Comparison of ENCODE assay signal across 8 cellular contexts in genomic region chr5:176389114-176389768, GRCh38. TPM values are rescaled to one million over a fixed set of nuclear protein-coding genes. Genes with fewer than 3 reads are reported as not detected.
DNase-seq lines count a peak whose midpoint lies in the region; ATAC-seq and TF ChIP-seq lines count a peak whose summit lies in the region.

No MANE protein-coding gene starts in this region.

- H3K27ac ChIP-seq in BLaER1 treated with 17β-estradiol and CSF1 and Interleukin-3, amounts not matched to agents 10 nM and 100 nM, result peak overlapping the region; percentile 92 to 99 (median 97)
- H3K27ac ChIP-seq in heart right ventricle, result peak overlapping the region; percentile 91 to 99 (median 95)
- H3K27ac ChIP-seq in gastrocnemius medialis, result peak overlapping the region; percentile 92 to 98 (median 96)

- peaks cover 44 to 78% (median 70%) of the 10 kb centered on the region in 11 experiments for H3K36me3 ChIP-seq in BLaER1 treated with 17β-estradiol and CSF1 and Interleukin-3, amounts not matched to agents 10 nM and 100 nM
- H3K36me3 ChIP-seq in heart right ventricle, result peaks cover 0 to 65% (median 36%) of the 10 kb centered on the region in 9 donors
- peaks cover 0 to 56% of the 10 kb centered on the region in 2 donors for H3K36me3 ChIP-seq in gastrocnemius medialis

- no peaks in the 10 kb centered on the region for H3K27me3 ChIP-seq in BLaER1 treated with 17β-estradiol and CSF1 and Interleukin-3, amounts not matched to agents 10 nM and 100 nM
- H3K27me3 ChIP-seq in heart right ventricle (no peaks in the 10 kb centered on the region), gastrocnemius medialis (no peaks in the 10 kb centered on the region)

- peaks cover 0 to 49% (median 34%) of the 10 kb centered on the region in 11 experiments; a peak in 19 of 22 replicates for H4K20me1 ChIP-seq in BLaER1 treated with 17β-estradiol and CSF1 and Interleukin-3, amounts not matched to agents 10 nM and 100 nM

- peaks cover 72% of the 10 kb centered on the region for H3K36me3 Mint-ChIP-seq in activated B cell treated with CpG ODN at 0.5 μM for 24 hours (ENCODE audit: low read depth)

- POLR2A ChIA-PET in activated B cell treated with CpG ODN at 0.5 μM for 24 hours (lab: Charles Lee), result interaction anchor here (0.6 to 4.2 kb wide), 7 partner anchors 28 to 258 kb away, joined by 3 to 45 read pairs (median 7); partner anchors contain the start of genes FAF2, KIAA1191, RNF44 and TSPAN17

- in situ Hi-C loops in gastrocnemius medialis (cut with MboI; ENCODE audit: low sequenced_read_pairs in 4 of 4), result no loop called here
- in situ Hi-C loops in GM13976 (cut with MboI; ENCODE audit: low sequenced_read_pairs, unreplicated experiment), result no loop called here

- H3K4me2 ChIP-seq in BLaER1 treated with 17β-estradiol and CSF1 and Interleukin-3, amounts not matched to agents 10 nM and 100 nM, result peak overlapping the region; percentile 82 to 94 (median 90)

- ATAC-seq in HG03342 (IDR thresholded peaks at IDR 0.05; ENCODE audit: unreplicated experiment) (peak; percentile 30), activated B cell treated with CpG ODN at 0.5 μM for 24 hours (ENCODE audit: low read depth) (peak; percentile 33), heart right ventricle (peak; percentile 12 to 59 (median 30)), gastrocnemius medialis (peak; percentile 19 to 32)

- H3K9ac ChIP-seq in BLaER1 treated with 17β-estradiol and CSF1 and Interleukin-3, amounts not matched to agents 10 nM and 100 nM, result peak overlapping the region; percentile 91 to 99 (median 97)

- no peaks in the 10 kb centered on the region for H3K9me3 Mint-ChIP-seq in activated B cell treated with CpG ODN at 0.5 μM for 24 hours

- no peaks in the 10 kb centered on the region for H3K9me3 ChIP-seq in BLaER1 treated with 17β-estradiol and CSF1 and Interleukin-3, amounts not matched to agents 10 nM and 100 nM (replicated peaks in 1 of 11)
- H3K9me3 ChIP-seq in heart right ventricle (no peaks in the 10 kb centered on the region), gastrocnemius medialis (no peaks in the 10 kb centered on the region)

- peaks cover 30% of the 10 kb centered on the region for H3K4me1 Mint-ChIP-seq in activated B cell treated with CpG ODN at 0.5 μM for 24 hours

- TF ChIP-seq POLR2A in GM19193 (IDR thresholded peaks at IDR 0.05; ENCODE audit: extremely low read depth, insufficient read depth, insufficient read length), result peak; percentile 82
- TF ChIP-seq POLR2A in gastrocnemius medialis (IDR thresholded peaks at IDR 0.05), result peak; percentile 54 to 67

- no peak for TF ChIP-seq CTCF in activated B cell treated with CpG ODN at 0.5 μM for 24 hours (IDR thresholded peaks at IDR 0.05)
- TF ChIP-seq CTCF in heart right ventricle (IDR thresholded peaks at IDR 0.05), result no peak
- TF ChIP-seq CTCF in gastrocnemius medialis (IDR thresholded peaks at IDR 0.05 in 4 of 5, conservative IDR thresholded peaks at IDR 0.05 in 1 of 5), result peak in 1 of 5 experiments; percentile 2
- no peak for TF ChIP-seq CTCF in GM13976 (IDR thresholded peaks at IDR 0.05; ENCODE audit: borderline replicate concordance, control extremely low read depth, extremely low read depth, insufficient read depth, missing control alignments)

- intact Hi-C loops in activated B cell treated with CpG ODN at 0.5 μM for 24 hours (cut with micrococcal nuclease) (loop anchor here (1.0 to 10.0 kb wide), 6 partner anchors 27 to 1038 kb away; partner anchors contain the start of genes CLTB, GRK6, LMAN2 and NSD1), heart right ventricle (cut with DNase I) (loop anchor here in 1 of 10 donors (2.0 to 10.0 kb wide), 3 partner anchors 28 to 146 kb away; partner anchors contain the start of genes CLTB, KIAA1191 and RNF44), gastrocnemius medialis (cut with DNase I; ENCODE audit: low total_unique reads) (loop anchor here (1.0 to 10.0 kb wide), 5 partner anchors 18 to 1156 kb away; partner anchors contain the start of genes CLTB, TSPAN17 and ZNF346)

- WGBS in heart right ventricle, 2 donors, result 1% methylated on average over 29 of the region's 29 CpGs

- DNase-seq in activated B cell treated with CpG ODN at 0.5 μM for 24 hours (no peak), heart right ventricle (no peak), gastrocnemius medialis (no peak), GM13976 (ENCODE audit: low spot score) (no peak), occipital lobe (lab: John Stamatoyannopoulos, UW) (no peak)

- no peaks in the 10 kb centered on the region for H3K27me3 Mint-ChIP-seq in activated B cell treated with CpG ODN at 0.5 μM for 24 hours

- H3K27ac Mint-ChIP-seq in activated B cell treated with CpG ODN at 0.5 μM for 24 hours, result peak overlapping the region; percentile 100

- peak overlapping the region; percentile 77 to 91 (median 84) for H3K4me3 ChIP-seq in BLaER1 treated with 17β-estradiol and CSF1 and Interleukin-3, amounts not matched to agents 10 nM and 100 nM
- H3K4me3 ChIP-seq in heart right ventricle (peak overlapping the region; percentile 52 to 99 (median 78)), gastrocnemius medialis (peak overlapping the region; percentile 76 to 95 (median 86))

- CTCF ChIA-PET in activated B cell treated with CpG ODN at 0.5 μM for 24 hours (lab: Charles Lee), result interaction anchor here (0.7 to 1.3 kb wide), 3 partner anchors 27 to 58 kb away, joined by 3 to 4 read pairs (median 3); partner anchors contain the start of gene KIAA1191

- H3K4me3 Mint-ChIP-seq in activated B cell treated with CpG ODN at 0.5 μM for 24 hours, result peak overlapping the region; percentile 100

- H3K4me1 ChIP-seq in BLaER1 treated with 17β-estradiol and CSF1 and Interleukin-3, amounts not matched to agents 10 nM and 100 nM, result peaks cover 32 to 73% (median 53%) of the 10 kb centered on the region in 10 experiments
- H3K4me1 ChIP-seq in heart right ventricle (peaks cover 6 to 39% (median 27%) of the 10 kb centered on the region in 9 donors), gastrocnemius medialis (peaks cover 30 to 31% of the 10 kb centered on the region in 2 donors)

RNA-seq across cellular contexts. Expression of gene HIGD2A, which starts 0.7 kb away (rescaled TPM):
- total RNA-seq in activated B cell treated with CpG ODN at 0.5 μM for 24 hours (113 and 116 TPM in 2 replicates), heart right ventricle (100 to 1,000 TPM; 198 to 276 (median 228) TPM), gastrocnemius medialis (100 to 1,000 TPM; 189 to 274 (median 229) TPM), occipital lobe (26.4 TPM)
- polyA plus RNA-seq in heart right ventricle, result 100 to 1,000 TPM; 325 to 349 TPM

RNA-seq across cellular contexts. Expression of gene NOP16, which starts 0.8 kb away (rescaled TPM):
- total RNA-seq in activated B cell treated with CpG ODN at 0.5 μM for 24 hours, result 50.9 and 65.1 TPM in 2 replicates
- total RNA-seq in heart right ventricle, result 10 to 100 TPM; 11.3 to 25.9 (median 18.5) TPM
- polyA plus RNA-seq in heart right ventricle, result 10 to 100 TPM; 59.0 to 84.0 TPM
- total RNA-seq in gastrocnemius medialis, result 10 to 100 TPM; 21.6 to 43.5 (median 33.9) TPM
- total RNA-seq in occipital lobe, result 5.0 TPM

RNA-seq across cellular contexts. Expression of gene ARL10, which starts 24.0 kb away (rescaled TPM):
- total RNA-seq in activated B cell treated with CpG ODN at 0.5 μM for 24 hours, result 10.9 and 14.3 TPM in 2 replicates
- 1 to 10 TPM; 2.7 to 9.2 (median 6.7) TPM for total RNA-seq in heart right ventricle
- 10 to 100 TPM in 1 of 2 donors, 1 to 10 TPM in 1; 1.5 to 12.3 TPM for polyA plus RNA-seq in heart right ventricle
- 1 to 10 TPM; 1.4 to 4.7 (median 2.4) TPM for total RNA-seq in gastrocnemius medialis
- total RNA-seq in occipital lobe, result 50.5 TPM

RNA-seq across cellular contexts. Expression of gene CLTB, which starts 27.1 kb away (rescaled TPM):
- total RNA-seq in activated B cell treated with CpG ODN at 0.5 μM for 24 hours (29.5 and 48.9 TPM in 2 replicates), heart right ventricle (100 to 1,000 TPM; 192 to 246 (median 214) TPM), gastrocnemius medialis (100 to 1,000 TPM; 261 to 386 (median 302) TPM), occipital lobe (42.0 TPM)
- 100 to 1,000 TPM; 546 to 569 TPM for polyA plus RNA-seq in heart right ventricle

RNA-seq across cellular contexts. Expression of gene KIAA1191, which starts 27.7 kb away (rescaled TPM):
- total RNA-seq in activated B cell treated with CpG ODN at 0.5 μM for 24 hours (56.6 and 57.5 TPM in 2 replicates), heart right ventricle (100 to 1,000 TPM in 4 of 10 donors, 10 to 100 TPM in 6; 74.9 to 121 (median 91.9) TPM), gastrocnemius medialis (100 to 1,000 TPM in 1 of 4 donors, 10 to 100 TPM in 3; 76.3 to 174 (median 84.1) TPM), occipital lobe (97.3 TPM)
- polyA plus RNA-seq in heart right ventricle, result 10 to 100 TPM; 38.8 to 45.1 TPM
